ENCODE assay signal across 35 cellular contexts in the genomic region with DNA sequence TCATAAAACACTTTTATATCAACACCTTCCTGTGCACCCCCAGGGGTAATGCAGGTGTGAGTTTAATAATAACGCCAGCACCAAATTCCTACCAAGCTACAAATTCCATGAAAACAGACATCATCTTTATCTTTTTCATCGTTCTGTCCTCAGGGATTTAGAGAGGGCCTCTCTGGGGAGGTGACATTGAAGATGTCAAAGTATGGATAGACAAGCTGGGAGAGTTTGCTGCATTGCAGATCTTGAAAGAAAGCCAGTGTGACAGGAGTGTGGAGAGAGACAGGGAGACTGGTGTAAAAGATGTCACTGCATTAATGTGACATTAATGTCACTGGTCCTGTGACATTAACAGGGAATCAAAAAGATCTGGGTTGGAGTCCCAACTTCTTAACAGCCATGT. TPM values are rescaled to one million over a fixed set of nuclear protein-coding genes. Genes with fewer than 3 reads are reported as not detected.
"Had no signal": no experiment of that assay in that cellular context is flagged by ENCODE, and none has a peak within 500 bp of the region (broad histone marks: within the 10 kb centered on the region; RNA-seq: fewer than 3 reads in every experiment).

No MANE protein-coding gene starts in this region.

- FAIRE-seq: astrocyte, bronchial epithelial cell had no signal

- ATAC-seq: activated CD4-positive, CD25-positive, alpha-beta regulatory T cell treated with anti-CD3 and anti-CD28 coated beads, Interleukin-2, amount 50 U/mL, for 24 hours; activated CD8-positive, alpha-beta T cell treated with anti-CD3 and anti-CD28 coated beads for 36 hours; activated T-cell treated with anti-CD3 and anti-CD28 coated beads, Interleukin-2, amount 50 U/mL, for 4 hours; activated T-helper 17 cell treated with anti-CD3 and anti-CD28 coated beads, Interleukin-2, amount 50 U/mL, for 72 hours; effector memory CD8-positive, alpha-beta T cell; gastroesophageal sphincter; heart right ventricle; T-helper 17 cell had no signal

- H3K36me3 ChIP-seq: brain microvascular endothelial cell, esophagus squamous epithelium, gastroesophageal sphincter, heart right ventricle, WERI-Rb-1 had no signal

- H3K27ac ChIP-seq: brain microvascular endothelial cell, coronary artery, dorsolateral prefrontal cortex, epithelial cell of prostate, esophagus squamous epithelium, gastroesophageal sphincter, heart right ventricle, WERI-Rb-1 had no signal

- H3K4me1 ChIP-seq: esophagus squamous epithelium, gastroesophageal sphincter, heart right ventricle had no signal

- H3K9me3 ChIP-seq: esophagus squamous epithelium, gastroesophageal sphincter, heart right ventricle had no signal

- H3K4me3 ChIP-seq: coronary artery, dorsolateral prefrontal cortex, esophagus squamous epithelium, gastroesophageal sphincter, heart right ventricle had no signal

- DNase-seq: activated B cell treated with CpG ODN at 0.5 μM for 24 hours; activated CD4-positive, alpha-beta T cell treated with anti-CD3 and anti-CD28 coated beads for 48 hours; activated CD4-positive, alpha-beta T cell treated with anti-CD3 and anti-CD28 coated beads, Interleukin-2, amount 50 U/mL, for 1 hour; activated CD4-positive, alpha-beta T cell treated with anti-CD3 and anti-CD28 coated beads, Interleukin-2, amount 50 U/mL, for 48 hours; activated CD8-positive, alpha-beta memory T cell treated with anti-CD3 and anti-CD28 coated beads for 24 hours; activated CD8-positive, alpha-beta T cell treated with anti-CD3 and anti-CD28 coated beads for 36 hours; activated effector memory CD4-positive, alpha-beta T cell treated with Interleukin-2 at 50 U/mL for 16 hours; activated gamma-delta T cell treated with Interleukin-2 at 50 U/mL for 16 hours; activated naive CD4-positive, alpha-beta T cell treated with anti-CD3 and anti-CD28 coated beads, Interleukin-2, amount 50 U/mL, for 16 hours; activated naive CD4-positive, alpha-beta T cell treated with Interleukin-2 at 50 U/mL for 16 hours; activated T-cell treated with anti-CD3 and anti-CD28 coated beads, Interleukin-2, amount 50 U/mL, for 4 hours; amniotic stem cell; anterior cingulate cortex; brain microvascular endothelial cell; dorsolateral prefrontal cortex; effector memory CD8-positive, alpha-beta T cell; esophagus squamous epithelium; foreskin melanocyte; heart right ventricle; T-helper 17 cell; T1000; WERI-Rb-1 had no signal

RNA-seq across cellular contexts. Expression of a gene that starts 10.1 kb away (rescaled TPM):
- total RNA-seq: activated B cell treated with CpG ODN at 0.5 μM for 24 hours; activated CD8-positive, alpha-beta T cell treated with anti-CD3 and anti-CD28 coated beads for 36 hours; activated T-cell treated with anti-CD3 and anti-CD28 coated beads, Interleukin-2, amount 50 U/mL, for 4 hours; activated T-helper 17 cell treated with anti-CD3 and anti-CD28 coated beads, Interleukin-2, amount 50 U/mL, for 72 hours; cardiac septum; cerebellum; gastroesophageal sphincter; heart right ventricle; T-helper 17 cell had no signal
- polyA plus RNA-seq: adipose tissue, esophagus, fibroblast of lung, heart right ventricle had no signal

RNA-seq across cellular contexts. Expression of a gene that starts 38.8 kb away (rescaled TPM):
- total RNA-seq: activated B cell treated with CpG ODN at 0.5 μM for 24 hours; activated CD8-positive, alpha-beta T cell treated with anti-CD3 and anti-CD28 coated beads for 36 hours; activated T-cell treated with anti-CD3 and anti-CD28 coated beads, Interleukin-2, amount 50 U/mL, for 4 hours; bronchial epithelial cell; esophagus squamous epithelium; fibroblast of villous mesenchyme had no signal
